Comparison of ENCODE assay signal across 21 cellular contexts in genomic region chr3:41327718-41328117, GRCh38.
A peak's percentile ranks its signal among the peaks of the same experiment; 100 is the strongest.
DNase-seq lines count a peak whose midpoint lies in the region; ATAC-seq, FAIRE-seq and TF ChIP-seq lines count a peak whose summit lies in the region.
"Had no signal": no experiment of that assay in that cellular context is flagged by ENCODE, and none has a peak within 500 bp of the region (broad histone marks: within the 10 kb centered on the region; RNA-seq: fewer than 3 reads in every experiment).

No MANE protein-coding gene starts in this region.

- no peaks in the 10 kb centered on the region for H3K9me3 Mint-ChIP-seq in type B pancreatic cell
- H3K9me3 Mint-ChIP-seq: activated T-cell treated with anti-CD3 and anti-CD28 coated beads, Interleukin-2, amount 50 U/mL, for 4 hours; neural progenitor cell had no signal

- no TSS peak for BruUV-seq in K562 (replicated peaks; lab: Mats Ljungman, UMichigan)

- TF ChIP-seq CTCF in K562 (IDR thresholded peaks at IDR 0.05 in 2 of 3, conservative IDR thresholded peaks at IDR 0.05 in 1 of 3; ENCODE audit: insufficient read depth in 2 of 3, low read depth in 1 of 3, low read length in 3 of 3) (no peak), fibroblast of villous mesenchyme (IDR thresholded peaks at IDR 0.05; ENCODE audit: insufficient read depth, low read depth, low read length) (no peak), type B pancreatic cell (conservative IDR thresholded peaks at IDR 0.05) (no peak), upper lobe of right lung (IDR thresholded peaks at IDR 0.05) (no peak), left lung (IDR thresholded peaks at IDR 0.05) (no peak)

- peak; percentile 4 for DNase-seq in NCI-H2227 (lab: John Stamatoyannopoulos, UW; ENCODE audit: unreplicated experiment)
- no peak for DNase-seq in NCI-H2227 treated with DMSO at 0.1 percent for 48 hours (lab: John Stamatoyannopoulos, UW)
- DNase-seq in K562 (ENCODE audit: extremely low read depth in 1 of 4, low spot score in 3 of 4), result no peak
- DNase-seq in fibroblast of villous mesenchyme (ENCODE audit: low read depth), result peak; percentile 81
- no peak for DNase-seq in type B pancreatic cell (ENCODE audit: extremely low spot score, unreplicated experiment)
- DNase-seq in upper lobe of right lung, result no peak
- DNase-seq in NCI-H2196 (lab: John Stamatoyannopoulos, UW; ENCODE audit: unreplicated experiment), result no peak
- no peak for DNase-seq in left lung
- DNase-seq: activated CD4-positive, alpha-beta T cell treated with anti-CD3 and anti-CD28 coated beads for 1 hour; activated CD8-positive, alpha-beta memory T cell treated with anti-CD3 and anti-CD28 coated beads for 24 hours; activated naive CD4-positive, alpha-beta T cell treated with Interleukin-2 at 50 U/mL for 16 hours; activated T-cell treated with anti-CD3 and anti-CD28 coated beads, Interleukin-2, amount 50 U/mL, for 4 hours; effector CD8-positive, alpha-beta T cell; heart left ventricle; NCI-H2081; NCI-H510A treated with DMSO at 0.1 percent for 48 hours; uterus had no signal

- TF ChIP-seq POLR2A in K562 (conservative IDR thresholded peaks at IDR 0.05), result no peak

- H3K4me2 ChIP-seq in K562 (ENCODE audit: insufficient read depth, low read length), result no peak overlapping the region
- H3K4me2 ChIP-seq: BLaER1 treated with 17β-estradiol and CSF1 and Interleukin-3, amounts not matched to agents 10 nM and 100 nM; KMS-11; neural progenitor cell had no signal

- in situ Hi-C loops in K562 (cut with MboI), result no loop called here

- H3K27ac ChIP-seq in K562 (ENCODE audit: extremely low read depth, low read depth, low read length) (no peak overlapping the region), upper lobe of right lung (no peak overlapping the region), left lung (no peak overlapping the region)
- H3K27ac ChIP-seq: BLaER1 treated with 17β-estradiol and CSF1 and Interleukin-3, amounts not matched to agents 10 nM and 100 nM; heart left ventricle; KMS-11; neural progenitor cell; uterus had no signal

- peak overlapping the region; percentile 54 for H3K27ac Mint-ChIP-seq in type B pancreatic cell
- H3K27ac Mint-ChIP-seq: neural progenitor cell had no signal

- H4K20me1 ChIP-seq in K562 (replicated peaks; ENCODE audit: control insufficient read depth, insufficient read depth, low read length), result no peaks in the 10 kb centered on the region
- H4K20me1 ChIP-seq: BLaER1 treated with 17β-estradiol and CSF1 and Interleukin-3, amounts not matched to agents 10 nM and 100 nM had no signal

- H3K9me3 ChIP-seq in K562 (replicated peaks; ENCODE audit: control insufficient read depth, insufficient read depth, low read depth, low read length) (no peaks in the 10 kb centered on the region), upper lobe of right lung (no peaks in the 10 kb centered on the region), left lung (no peaks in the 10 kb centered on the region)
- H3K9me3 ChIP-seq: BLaER1 treated with 17β-estradiol and CSF1 and Interleukin-3, amounts not matched to agents 10 nM and 100 nM; heart left ventricle; uterus had no signal

- H3K4me1 ChIP-seq in K562 (replicated peaks in 1 of 2; ENCODE audit: control insufficient read depth in 2 of 2, insufficient read depth in 2 of 2, low read length in 2 of 2), result no peaks in the 10 kb centered on the region
- no peaks in the 10 kb centered on the region for H3K4me1 ChIP-seq in upper lobe of right lung
- H3K4me1 ChIP-seq in left lung, result no peaks in the 10 kb centered on the region
- H3K4me1 ChIP-seq: BLaER1 treated with 17β-estradiol and CSF1 and Interleukin-3, amounts not matched to agents 10 nM and 100 nM; uterus had no signal

- H3K4me3 ChIP-seq in K562, result no peak overlapping the region
- no peak overlapping the region for H3K4me3 ChIP-seq in fibroblast of villous mesenchyme (ENCODE audit: low read depth, low read length)
- H3K4me3 ChIP-seq in upper lobe of right lung, result no peak overlapping the region
- no peak overlapping the region for H3K4me3 ChIP-seq in left lung
- H3K4me3 ChIP-seq: BLaER1 treated with 17β-estradiol and CSF1 and Interleukin-3, amounts not matched to agents 10 nM and 100 nM; heart left ventricle; neural progenitor cell; uterus had no signal

- H3K27me3 ChIP-seq in K562 (ENCODE audit: control insufficient read depth in 2 of 2, insufficient read depth in 2 of 2, low read length in 2 of 2) (no peaks in the 10 kb centered on the region; a peak in 3 of 5 replicates), upper lobe of right lung (no peaks in the 10 kb centered on the region), left lung (no peaks in the 10 kb centered on the region)
- H3K27me3 ChIP-seq: BLaER1 treated with 17β-estradiol and CSF1 and Interleukin-3, amounts not matched to agents 10 nM and 100 nM; heart left ventricle; neural progenitor cell; uterus had no signal

- H3K36me3 ChIP-seq in K562 (ENCODE audit: control insufficient read depth, insufficient read depth, low read length) (no peaks in the 10 kb centered on the region), upper lobe of right lung (no peaks in the 10 kb centered on the region), left lung (no peaks in the 10 kb centered on the region)
- H3K36me3 ChIP-seq: BLaER1 treated with 17β-estradiol and CSF1 and Interleukin-3, amounts not matched to agents 10 nM and 100 nM; heart left ventricle; neural progenitor cell; uterus had no signal

- H3K4me1 Mint-ChIP-seq in type B pancreatic cell (ENCODE audit: unreplicated experiment), result peaks cover 26% of the 10 kb centered on the region

- CTCF ChIA-PET in K562 (lab: Yijun Ruan, JAX; ENCODE audit: low intra/inter-chr PET ratio), result no interaction called here

- intact Hi-C loops in K562 (cut with micrococcal nuclease) (loop anchor here (10.0 kb wide), 1 partner anchor 743 kb away; no protein-coding TSS in a partner anchor), upper lobe of right lung (cut with DNase I) (no loop called here), left lung (cut with DNase I) (no loop called here)

- TF ChIP-seq EP300 in K562 (IDR thresholded peaks at IDR 0.05; ENCODE audit: low read length), result no peak

- no peaks in the 10 kb centered on the region for H3K27me3 Mint-ChIP-seq in type B pancreatic cell

- ATAC-seq in K562 (no peak), upper lobe of right lung (no peak), left lung (no peak)
- ATAC-seq: activated T-cell treated with anti-CD3 and anti-CD28 coated beads, Interleukin-2, amount 50 U/mL, for 4 hours; heart left ventricle had no signal

- no peak for TF ChIP-seq RAD21 in K562 (CRISPR knock-in tag; conservative IDR thresholded peaks at IDR 0.05 in 1 of 2, IDR thresholded peaks at IDR 0.05 in 1 of 2)

- FAIRE-seq in K562 (lab: Jason Lieb, UNC), result no peak
- FAIRE-seq: D721Med had no signal

- H3K9ac ChIP-seq in K562 (ENCODE audit: insufficient read depth in 1 of 2, low read depth in 2 of 2, low read length in 2 of 2), result no peak overlapping the region
- H3K9ac ChIP-seq: BLaER1 treated with 17β-estradiol and CSF1 and Interleukin-3, amounts not matched to agents 10 nM and 100 nM; KMS-11; neural progenitor cell had no signal

- H2AFZ ChIP-seq in K562 (ENCODE audit: low read depth, low read length), result no peak overlapping the region
- H2AFZ ChIP-seq: neural progenitor cell had no signal

- no peaks in the 10 kb centered on the region for H3K9me1 ChIP-seq in K562 (ENCODE audit: control insufficient read depth, insufficient read depth, low read length)

- WGBS in K562 (ENCODE audit: insufficient coverage, low coverage, missing lambda C conversion rate), result 0% methylated on average over 6 of the region's 6 CpGs

- H3K36me3 Mint-ChIP-seq in type B pancreatic cell, result no peaks in the 10 kb centered on the region
- H3K36me3 Mint-ChIP-seq: neural progenitor cell had no signal

- H3K4me3 Mint-ChIP-seq in type B pancreatic cell, result no peak overlapping the region
- H3K4me3 Mint-ChIP-seq: activated T-cell treated with anti-CD3 and anti-CD28 coated beads, Interleukin-2, amount 50 U/mL, for 4 hours; neural progenitor cell had no signal

- POLR2A ChIA-PET in K562 (lab: Yijun Ruan, JAX), result no interaction called here

- H3K79me2 ChIP-seq in K562 (ENCODE audit: control insufficient read depth, insufficient read depth, low read length), result no peaks in the 10 kb centered on the region

TF ChIP-seq in K562, 482 proteins besides CTCF, POLR2A, EP300 and RAD21:
- TF ChIP-seq, protein P1, sequence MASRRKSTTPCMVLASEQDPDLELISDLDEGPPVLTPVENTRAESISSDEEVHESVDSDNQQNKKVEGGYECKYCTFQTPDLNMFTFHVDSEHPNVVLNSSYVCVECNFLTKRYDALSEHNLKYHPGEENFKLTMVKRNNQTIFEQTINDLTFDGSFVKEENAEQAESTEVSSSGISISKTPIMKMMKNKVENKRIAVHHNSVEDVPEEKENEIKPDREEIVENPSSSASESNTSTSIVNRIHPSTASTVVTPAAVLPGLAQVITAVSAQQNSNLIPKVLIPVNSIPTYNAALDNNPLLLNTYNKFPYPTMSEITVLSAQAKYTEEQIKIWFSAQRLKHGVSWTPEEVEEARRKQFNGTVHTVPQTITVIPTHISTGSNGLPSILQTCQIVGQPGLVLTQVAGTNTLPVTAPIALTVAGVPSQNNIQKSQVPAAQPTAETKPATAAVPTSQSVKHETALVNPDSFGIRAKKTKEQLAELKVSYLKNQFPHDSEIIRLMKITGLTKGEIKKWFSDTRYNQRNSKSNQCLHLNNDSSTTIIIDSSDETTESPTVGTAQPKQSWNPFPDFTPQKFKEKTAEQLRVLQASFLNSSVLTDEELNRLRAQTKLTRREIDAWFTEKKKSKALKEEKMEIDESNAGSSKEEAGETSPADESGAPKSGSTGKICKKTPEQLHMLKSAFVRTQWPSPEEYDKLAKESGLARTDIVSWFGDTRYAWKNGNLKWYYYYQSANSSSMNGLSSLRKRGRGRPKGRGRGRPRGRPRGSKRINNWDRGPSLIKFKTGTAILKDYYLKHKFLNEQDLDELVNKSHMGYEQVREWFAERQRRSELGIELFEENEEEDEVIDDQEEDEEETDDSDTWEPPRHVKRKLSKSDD (conservative IDR thresholded peaks at IDR 0.05; ENCODE audit: low read length), result no peak
- TF ChIP-seq, protein P2, sequence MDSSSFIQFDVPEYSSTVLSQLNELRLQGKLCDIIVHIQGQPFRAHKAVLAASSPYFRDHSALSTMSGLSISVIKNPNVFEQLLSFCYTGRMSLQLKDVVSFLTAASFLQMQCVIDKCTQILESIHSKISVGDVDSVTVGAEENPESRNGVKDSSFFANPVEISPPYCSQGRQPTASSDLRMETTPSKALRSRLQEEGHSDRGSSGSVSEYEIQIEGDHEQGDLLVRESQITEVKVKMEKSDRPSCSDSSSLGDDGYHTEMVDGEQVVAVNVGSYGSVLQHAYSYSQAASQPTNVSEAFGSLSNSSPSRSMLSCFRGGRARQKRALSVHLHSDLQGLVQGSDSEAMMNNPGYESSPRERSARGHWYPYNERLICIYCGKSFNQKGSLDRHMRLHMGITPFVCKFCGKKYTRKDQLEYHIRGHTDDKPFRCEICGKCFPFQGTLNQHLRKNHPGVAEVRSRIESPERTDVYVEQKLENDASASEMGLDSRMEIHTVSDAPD (CRISPR knock-in tag; IDR thresholded peaks at IDR 0.05), result no peak
- TF ChIP-seq ZNF316 (IDR thresholded peaks at IDR 0.05) (0 out of 2 replicates have a peak, but pooled peaks have one; percentile 19), SMARCA5 (IDR thresholded peaks at IDR 0.05) (no peak)

Comparison
In these comparisons a context has a peak if more than half of its experiments do, and no peak if none do; other contexts are left out.
1. DNase-seq: peak in NCI-H2227 (single experiment) and fibroblast of villous mesenchyme (single experiment); none in NCI-H2227 treated with DMSO at 0.1 percent for 48 hours (single experiment), K562 (0 of 4), type B pancreatic cell (single experiment), upper lobe of right lung (single experiment), NCI-H2196 (single experiment) and left lung (0 of 2).